In the genomic region with DNA sequence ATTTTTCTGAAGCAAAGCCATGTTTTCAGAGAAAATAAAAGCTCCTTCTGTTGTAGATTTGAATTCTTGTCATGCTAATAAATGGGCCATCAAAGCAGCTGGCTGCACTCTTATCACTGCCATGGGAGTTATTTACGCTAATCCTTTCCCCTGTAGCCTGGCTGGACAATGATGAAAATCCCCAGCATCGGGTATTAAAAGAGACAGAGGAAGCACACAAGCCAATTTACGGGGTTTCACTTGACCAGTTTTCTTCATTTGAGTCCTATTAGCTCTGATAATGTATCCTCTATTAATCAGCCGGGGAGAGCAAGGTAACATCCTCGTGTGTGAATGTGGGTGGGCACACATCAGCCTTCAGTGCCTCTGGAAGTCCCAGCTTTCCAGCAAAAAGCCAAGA, we compare ENCODE assay signal across 27 cellular contexts.
"Had no signal": no experiment of that assay in that cellular context is flagged by ENCODE, and none has a peak within 500 bp of the region (broad histone marks: within the 10 kb centered on the region; RNA-seq: fewer than 3 reads in every experiment).

No MANE protein-coding gene starts in this region.

- H3K36me3 Mint-ChIP-seq: activated naive CD8-positive, alpha-beta T cell had no signal

- H3K4me2 ChIP-seq: SK-N-SH had no signal

- H3K27me3 ChIP-seq: brain microvascular endothelial cell, cardiac muscle cell, MG63, Peyer's patch had no signal

- H3K9ac ChIP-seq: SK-N-SH had no signal

- H3K4me1 Mint-ChIP-seq: activated CD4-positive, alpha-beta T cell treated with anti-CD3 and anti-CD28 coated beads, Interleukin-2, amount 10 ng/mL, durations not matched to agents 24 days and 14 days; activated T-helper 17 cell treated with anti-CD3 and anti-CD28 coated beads, Interleukin-2, amount 50 U/mL, for 72 hours had no signal

- H3K27me3 Mint-ChIP-seq: activated CD4-positive, alpha-beta T cell treated with anti-CD3 and anti-CD28 coated beads, Interleukin-2, amount 10 ng/mL, durations not matched to agents 24 days and 14 days; activated naive CD8-positive, alpha-beta T cell; activated T-helper 17 cell treated with anti-CD3 and anti-CD28 coated beads, Interleukin-2, amount 50 U/mL, for 72 hours had no signal

- H3K4me3 Mint-ChIP-seq: activated CD4-positive, alpha-beta T cell treated with anti-CD3 and anti-CD28 coated beads, Interleukin-2, amount 10 ng/mL, durations not matched to agents 24 days and 14 days; activated naive CD4-positive, alpha-beta T cell treated with anti-CD3 and anti-CD28 coated beads for 36 hours; activated naive CD8-positive, alpha-beta T cell; activated T-helper 17 cell treated with anti-CD3 and anti-CD28 coated beads, Interleukin-2, amount 50 U/mL, for 72 hours had no signal

- H3K4me3 ChIP-seq: cardiac muscle cell, MG63, Peyer's patch, SJCRH30 had no signal

- H3K27ac Mint-ChIP-seq: activated CD4-positive, alpha-beta T cell treated with anti-CD3 and anti-CD28 coated beads, Interleukin-2, amount 10 ng/mL, durations not matched to agents 24 days and 14 days; activated naive CD4-positive, alpha-beta T cell treated with anti-CD3 and anti-CD28 coated beads for 36 hours; activated naive CD8-positive, alpha-beta T cell; activated T-helper 17 cell treated with anti-CD3 and anti-CD28 coated beads, Interleukin-2, amount 50 U/mL, for 72 hours had no signal

- ATAC-seq: activated T-helper 17 cell treated with anti-CD3 and anti-CD28 coated beads, Interleukin-2, amount 50 U/mL, for 72 hours had no signal

- H3K27ac ChIP-seq: brain microvascular endothelial cell, cardiac muscle cell, Peyer's patch, RWPE1, SJCRH30 had no signal

- H3K9me3 Mint-ChIP-seq: activated CD4-positive, alpha-beta T cell treated with anti-CD3 and anti-CD28 coated beads, Interleukin-2, amount 10 ng/mL, durations not matched to agents 24 days and 14 days had no signal

- DNase-seq: activated CD4-positive, alpha-beta T cell treated with anti-CD3 and anti-CD28 coated beads for 1 hour; activated CD4-positive, alpha-beta T cell treated with anti-CD3 and anti-CD28 coated beads, Interleukin-2, amount 10 ng/mL, durations not matched to agents 24 days and 14 days; activated CD4-positive, alpha-beta T cell treated with anti-CD3 and anti-CD28 coated beads, Interleukin-2, amount 50 U/mL, for 48 hours; activated CD8-positive, alpha-beta memory T cell treated with anti-CD3 and anti-CD28 coated beads for 24 hours; activated gamma-delta T cell; activated naive CD4-positive, alpha-beta T cell treated with anti-CD3 and anti-CD28 coated beads for 36 hours; activated T-cell treated with anti-CD3 and anti-CD28 coated beads, Interleukin-2, amount 50 U/mL, for 48 hours; brain microvascular endothelial cell; MG63; MV-4-11; NCI-H1092 treated with DMSO at 0.1 percent for 48 hours; NCI-H1436; NCI-H1694 treated with DMSO at 0.1 percent for 48 hours; NCI-H2029 treated with DMSO at 0.1 percent for 48 hours; NCI-H446; NCI-H526; NCI-H774; NK-92 treated with Interleukin-12 subunit alpha and Interleukin-12 subunit beta, amount 100 ng/mL, for 24 hours; Peyer's patch; Right ventricle myocardium superior; SK-N-SH; T-helper 1 cell had no signal

- H3K36me3 ChIP-seq: brain microvascular endothelial cell, cardiac muscle cell, MG63, Peyer's patch, SJCRH30 had no signal

- H3K4me1 ChIP-seq: Peyer's patch, SJCRH30 had no signal

- H3K9me3 ChIP-seq: Peyer's patch, SJCRH30, SK-N-SH had no signal
